Comparison of ENCODE assay signal across 1 cellular context in genomic region chr21:44802396-44803153, GRCh38.
TF ChIP-seq lines count a peak whose summit lies in the region.

No MANE protein-coding gene starts in this region.

TF ChIP-seq in HepG2, 621 proteins besides CTCF, POLR2A, EP300 and RAD21 (continued from another document and continues in another):
- TF ChIP-seq SALL1 (CRISPR knock-in tag; IDR thresholded peaks at IDR 0.05) = peak; percentile 75; the same call in 1 of the 2 replicates
- TF ChIP-seq SRSF4 (IDR thresholded peaks at IDR 0.05; ENCODE audit: low read depth, low read length, poor library complexity, severe bottlenecking) = no peak
- no peak for TF ChIP-seq CEBPZ (IDR thresholded peaks at IDR 0.05; ENCODE audit: low read length)
- TF ChIP-seq CEBPG (CRISPR knock-in tag; IDR thresholded peaks at IDR 0.05) = no peak
- TF ChIP-seq PHF21A (CRISPR knock-in tag; IDR thresholded peaks at IDR 0.05) = peak; percentile 59; the same call in 1 of the 2 replicates
- no peak for TF ChIP-seq MAFG (CRISPR knock-in tag; IDR thresholded peaks at IDR 0.05)
- peak; percentile 84 for TF ChIP-seq ZNF687 (CRISPR knock-in tag; IDR thresholded peaks at IDR 0.05)
- TF ChIP-seq SIN3B (IDR thresholded peaks at IDR 0.05; ENCODE audit: low read length) = no peak
- TF ChIP-seq ELK4 (CRISPR knock-in tag; IDR thresholded peaks at IDR 0.05; ENCODE audit: borderline replicate concordance) = no peak
- TF ChIP-seq IRF1 (CRISPR knock-in tag; IDR thresholded peaks at IDR 0.05; ENCODE audit: low read depth) = no peak
- TF ChIP-seq SP1 (IDR thresholded peaks at IDR 0.05) = no peak
- 0 out of 2 replicates have a peak, but pooled peaks have one; percentile 20 for TF ChIP-seq SP1 (CRISPR knock-in tag; IDR thresholded peaks at IDR 0.05)
- no peak for TF ChIP-seq SYNCRIP (IDR thresholded peaks at IDR 0.05; ENCODE audit: insufficient read depth, low read depth, low read length)
- no peak for TF ChIP-seq KIAA2018 (CRISPR knock-in tag; IDR thresholded peaks at IDR 0.05; ENCODE audit: borderline replicate concordance)
- TF ChIP-seq ZNF446 (CRISPR knock-in tag; IDR thresholded peaks at IDR 0.05) = 0 out of 2 replicates have a peak, but pooled peaks have one; percentile 9
- peak; percentile 68 for TF ChIP-seq YY1 (IDR thresholded peaks at IDR 0.05; ENCODE audit: insufficient read depth, insufficient replicate concordance, low read depth, low read length)
- TF ChIP-seq GRHL1 (CRISPR knock-in tag; conservative IDR thresholded peaks at IDR 0.05) = no peak
- 0 out of 2 replicates have a peak, but pooled peaks have one; percentile 17 for TF ChIP-seq SMYD3 (CRISPR knock-in tag; IDR thresholded peaks at IDR 0.05)
- TF ChIP-seq NCOA5 (CRISPR knock-in tag; IDR thresholded peaks at IDR 0.05) = no peak
- TF ChIP-seq PREB (CRISPR knock-in tag; IDR thresholded peaks at IDR 0.05) = no peak
- TF ChIP-seq ZNF598 (CRISPR knock-in tag; IDR thresholded peaks at IDR 0.05; ENCODE audit: borderline replicate concordance) = no peak
- no peak for TF ChIP-seq ZNF354B (CRISPR knock-in tag; IDR thresholded peaks at IDR 0.05)
- peak; percentile 67 for TF ChIP-seq ZFY (CRISPR knock-in tag; IDR thresholded peaks at IDR 0.05)
- no peak for TF ChIP-seq CSRNP1 (CRISPR knock-in tag; IDR thresholded peaks at IDR 0.05)
- TF ChIP-seq ZNF143 (CRISPR knock-in tag; IDR thresholded peaks at IDR 0.05) = no peak
- no peak for TF ChIP-seq ZNF777 (CRISPR knock-in tag; IDR thresholded peaks at IDR 0.05)
- TF ChIP-seq CREBL2 (CRISPR knock-in tag; IDR thresholded peaks at IDR 0.05; ENCODE audit: borderline replicate concordance) = no peak
